In the genomic region with DNA sequence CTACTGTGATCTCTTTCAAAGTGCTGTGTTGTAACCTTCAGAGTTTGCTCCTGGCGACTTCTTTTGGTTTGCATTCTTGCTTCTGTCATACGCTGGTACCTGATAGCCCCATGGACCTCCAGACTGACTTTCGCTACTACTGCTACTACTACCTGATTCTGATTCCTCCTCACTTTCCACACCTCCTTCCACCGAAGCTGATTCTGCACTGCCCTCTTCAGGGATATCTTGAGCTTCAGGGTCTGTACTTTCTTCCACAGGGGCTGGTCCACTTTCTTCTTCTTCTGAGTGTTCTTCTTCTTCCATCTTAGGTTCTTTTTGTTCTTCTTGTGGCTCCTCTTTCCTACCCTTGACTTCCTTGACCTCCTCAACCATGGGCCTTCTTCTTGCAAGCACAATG, we compare ENCODE assay signal across 29 cellular contexts.
A peak's percentile ranks its signal among the peaks of the same experiment; 100 is the strongest.
DNase-seq lines count a peak whose midpoint lies in the region; ATAC-seq and TF ChIP-seq lines count a peak whose summit lies in the region.
"Had no signal": no experiment of that assay in that cellular context is flagged by ENCODE, and none has a peak within 500 bp of the region (broad histone marks: within the 10 kb centered on the region; RNA-seq: fewer than 3 reads in every experiment).

No MANE protein-coding gene starts in this region.

- ATAC-seq in GM23338 (peak; percentile 47; the same call in 2 of the 3 replicates), HG02763 (IDR thresholded peaks at IDR 0.05; ENCODE audit: unreplicated experiment) (no peak)
- ATAC-seq: activated T-cell treated with anti-CD3 and anti-CD28 coated beads, Interleukin-2, amount 50 U/mL, for 72 hours; CD8-positive, alpha-beta T cell; esophagus mucosa; gastrocnemius medialis; left lobe of liver; natural killer cell treated with Interleukin-12 subunit alpha and Interleukin-12 subunit beta and Interleukin-15 and Interleukin-18, amount 100 ng/mL, for 72 hours; stimulated activated naive CD8-positive, alpha-beta T cell treated with anti-CD3 and anti-CD28 coated beads, Interleukin-15, Interleukin-2, amounts not matched to agents 100 U/mL and 50 U/mL, for 24 hours had no signal

- H3K36me3 Mint-ChIP-seq in GM23338 (ENCODE audit: low read depth) (peaks cover 2% of the 10 kb centered on the region; the same call in 1 of the 3 replicates), endodermal cell (ENCODE audit: low read depth) (no peaks in the 10 kb centered on the region), neural progenitor cell (no peaks in the 10 kb centered on the region)
- H3K36me3 Mint-ChIP-seq: CD8-positive, alpha-beta T cell had no signal

- H3K9me3 ChIP-seq in OCI-LY3 (ENCODE audit: insufficient read depth, low read length) (no peaks in the 10 kb centered on the region), endodermal cell (ENCODE audit: control insufficient read depth, low read length) (no peaks in the 10 kb centered on the region), neural progenitor cell (ENCODE audit: low read depth) (no peaks in the 10 kb centered on the region), vagina (no peaks in the 10 kb centered on the region)
- H3K9me3 ChIP-seq: gastrocnemius medialis, Peyer's patch, SJSA1, tibial nerve had no signal

- H3K27ac Mint-ChIP-seq in GM23338 (no peak overlapping the region; the same call in 1 of the 2 replicates), endodermal cell (no peak overlapping the region), neural progenitor cell (no peak overlapping the region)
- H3K27ac Mint-ChIP-seq: activated T-cell treated with anti-CD3 and anti-CD28 coated beads, Interleukin-2, amount 50 U/mL, for 72 hours; CD8-positive, alpha-beta T cell; HFFc6; natural killer cell treated with Interleukin-12 subunit alpha and Interleukin-12 subunit beta and Interleukin-15 and Interleukin-18, amount 100 ng/mL, for 72 hours had no signal

- intact Hi-C loops in vagina (cut with DNase I), result no loop called here

- H3K9ac ChIP-seq in OCI-LY3 (ENCODE audit: low read length), result no peak overlapping the region
- H3K9ac ChIP-seq in endodermal cell (ENCODE audit: extremely low read depth, low read length, poor library complexity, severe bottlenecking), result no peak overlapping the region
- H3K9ac ChIP-seq in neural progenitor cell, result no peak overlapping the region
- H3K9ac ChIP-seq: parathyroid adenoma had no signal

- H3K27ac ChIP-seq in GM23338 (ENCODE audit: low read depth) (no peak overlapping the region), OCI-LY3 (ENCODE audit: low read length) (no peak overlapping the region), endodermal cell (ENCODE audit: low read depth, low read length) (no peak overlapping the region), neural progenitor cell (no peak overlapping the region), vagina (no peak overlapping the region)
- H3K27ac ChIP-seq: gastrocnemius medialis, parathyroid adenoma, Peyer's patch, SJSA1, tibial nerve had no signal

- H3K4me1 ChIP-seq in GM23338 (ENCODE audit: insufficient read depth), result no peaks in the 10 kb centered on the region
- H3K4me1 ChIP-seq in OCI-LY3 (ENCODE audit: low read length), result peaks cover 7% of the 10 kb centered on the region; the same call in 1 of the 2 replicates
- H3K4me1 ChIP-seq in endodermal cell (ENCODE audit: control insufficient read depth, insufficient read depth, low read length), result no peaks in the 10 kb centered on the region
- H3K4me1 ChIP-seq in neural progenitor cell, result no peaks in the 10 kb centered on the region
- H3K4me1 ChIP-seq in vagina, result no peaks in the 10 kb centered on the region
- H3K4me1 ChIP-seq: gastrocnemius medialis, parathyroid adenoma, Peyer's patch, SJSA1, tibial nerve had no signal

- peak; percentile 36 to 78; a peak in 3 of 4 replicates for TF ChIP-seq CTCF in GM23338 (conservative IDR thresholded peaks at IDR 0.05; ENCODE audit: low read depth in 2 of 2)
- peak; percentile 45 for TF ChIP-seq CTCF in OCI-LY3 (IDR thresholded peaks at IDR 0.05; ENCODE audit: low read depth, low read length)
- peak; percentile 62 for TF ChIP-seq CTCF in endodermal cell (conservative IDR thresholded peaks at IDR 0.05)
- peak; percentile 23 for TF ChIP-seq CTCF in neural progenitor cell (IDR thresholded peaks at IDR 0.05)
- no peak for TF ChIP-seq CTCF in vagina (IDR thresholded peaks at IDR 0.05)

- H3K27me3 ChIP-seq in GM23338 (ENCODE audit: insufficient read depth), result no peaks in the 10 kb centered on the region
- H3K27me3 ChIP-seq in OCI-LY3 (ENCODE audit: low read depth, low read length), result no peaks in the 10 kb centered on the region
- no peaks in the 10 kb centered on the region for H3K27me3 ChIP-seq in endodermal cell (ENCODE audit: control insufficient read depth, insufficient read depth, low read length, poor library complexity, severe bottlenecking)
- no peaks in the 10 kb centered on the region for H3K27me3 ChIP-seq in neural progenitor cell
- no peaks in the 10 kb centered on the region for H3K27me3 ChIP-seq in vagina
- H3K27me3 ChIP-seq: gastrocnemius medialis, Peyer's patch, SJSA1, tibial nerve had no signal

- no peaks in the 10 kb centered on the region for H3K36me3 ChIP-seq in GM23338 (ENCODE audit: insufficient read depth)
- no peaks in the 10 kb centered on the region for H3K36me3 ChIP-seq in OCI-LY3 (replicated peaks; ENCODE audit: low read depth, low read length)
- no peaks in the 10 kb centered on the region for H3K36me3 ChIP-seq in endodermal cell (ENCODE audit: control insufficient read depth, insufficient read depth, low read length)
- H3K36me3 ChIP-seq in neural progenitor cell, result no peaks in the 10 kb centered on the region
- no peaks in the 10 kb centered on the region for H3K36me3 ChIP-seq in vagina
- H3K36me3 ChIP-seq: gastrocnemius medialis, Peyer's patch, SJSA1, tibial nerve had no signal

- H3K9me3 Mint-ChIP-seq in GM23338 (no peaks in the 10 kb centered on the region), endodermal cell (no peaks in the 10 kb centered on the region), neural progenitor cell (no peaks in the 10 kb centered on the region)

- no peak for TF ChIP-seq POLR2A in vagina (IDR thresholded peaks at IDR 0.05)

- H3K4me3 ChIP-seq in GM23338, result no peak overlapping the region
- peak overlapping the region; percentile 57 for H3K4me3 ChIP-seq in OCI-LY3 (ENCODE audit: low read length)
- no peak overlapping the region for H3K4me3 ChIP-seq in endodermal cell (ENCODE audit: low read length)
- H3K4me3 ChIP-seq in neural progenitor cell, result no peak overlapping the region
- H3K4me3 ChIP-seq in vagina, result no peak overlapping the region
- H3K4me3 ChIP-seq: gastrocnemius medialis, Peyer's patch, SJSA1, tibial nerve had no signal

- no peaks in the 10 kb centered on the region for H3K27me3 Mint-ChIP-seq in GM23338 (ENCODE audit: insufficient read depth, low read depth, poor library complexity)
- H3K27me3 Mint-ChIP-seq in endodermal cell (ENCODE audit: insufficient read depth), result no peaks in the 10 kb centered on the region
- H3K27me3 Mint-ChIP-seq in neural progenitor cell (ENCODE audit: insufficient read depth, low read depth), result no peaks in the 10 kb centered on the region
- H3K27me3 Mint-ChIP-seq: natural killer cell treated with Interleukin-12 subunit alpha and Interleukin-12 subunit beta and Interleukin-15 and Interleukin-18, amount 100 ng/mL, for 72 hours had no signal

- peak; percentile 42 for DNase-seq in GM23338 (ENCODE audit: low spot score)
- peak; percentile 50 for DNase-seq in endodermal cell
- DNase-seq in neural progenitor cell (ENCODE audit: low spot score), result no peak
- no peak for DNase-seq in NCI-H2196 treated with DMSO at 0.1 percent for 48 hours (lab: John Stamatoyannopoulos, UW; ENCODE audit: unreplicated experiment)
- no peak for DNase-seq in vagina (ENCODE audit: extremely low spot score in 2 of 2)
- DNase-seq: activated CD4-positive, alpha-beta T cell treated with anti-CD3 and anti-CD28 coated beads for 1 hour; activated CD8-positive, alpha-beta memory T cell treated with anti-CD3 and anti-CD28 coated beads for 24 hours; activated naive CD4-positive, alpha-beta T cell treated with anti-CD3 and anti-CD28 coated beads, Interleukin-2, amount 50 U/mL, for 16 hours; activated T-cell treated with anti-CD3 and anti-CD28 coated beads, Interleukin-2, amount 50 U/mL, for 72 hours; aorta; CD8-positive, alpha-beta T cell; central memory CD4-positive, alpha-beta T cell; gastrocnemius medialis; HFFc6; midbrain; MM.1S; NCI-H1694; Peyer's patch; stimulated activated CD4-positive, alpha-beta T cell treated with anti-CD3 and anti-CD28 coated beads, Interleukin-1b, Interleukin-23, amount 100 ng/mL, for 48 hours; stimulated activated naive CD8-positive, alpha-beta T cell treated with anti-CD3 and anti-CD28 coated beads, Interleukin-15, Interleukin-2, amounts not matched to agents 100 U/mL and 50 U/mL, for 24 hours; T-helper 9 cell had no signal

- no peaks in the 10 kb centered on the region for H4K20me1 ChIP-seq in GM23338 (replicated peaks; ENCODE audit: insufficient read depth)
- H4K20me1 ChIP-seq in OCI-LY3 (ENCODE audit: insufficient read depth, low read length), result no peaks in the 10 kb centered on the region
- H4K20me1 ChIP-seq in neural progenitor cell (ENCODE audit: low read depth), result no peaks in the 10 kb centered on the region

- 83 to 91% methylated on average over 4 of the region's 4 CpGs for WGBS in endodermal cell (ENCODE audit: insufficient coverage in 1 of 2, insufficient read length in 1 of 2), 2 experiments

- peak overlapping the region; percentile 9; the same call in 1 of the 2 replicates for H2AFZ ChIP-seq in GM23338
- peak overlapping the region; percentile 91 for H2AFZ ChIP-seq in OCI-LY3 (ENCODE audit: low read depth, low read length)
- peak overlapping the region; percentile 22 for H2AFZ ChIP-seq in neural progenitor cell (replicated peaks)
- H2AFZ ChIP-seq: parathyroid adenoma had no signal

- H3K79me2 ChIP-seq in GM23338 (replicated peaks; ENCODE audit: insufficient read depth) (no peaks in the 10 kb centered on the region), OCI-LY3 (ENCODE audit: low read length) (no peaks in the 10 kb centered on the region), neural progenitor cell (ENCODE audit: low read depth) (no peaks in the 10 kb centered on the region)
- H3K79me2 ChIP-seq: parathyroid adenoma had no signal

- H3K4me3 Mint-ChIP-seq in GM23338 (no peak overlapping the region), endodermal cell (no peak overlapping the region), neural progenitor cell (no peak overlapping the region)
- H3K4me3 Mint-ChIP-seq: activated T-cell treated with anti-CD3 and anti-CD28 coated beads, Interleukin-2, amount 50 U/mL, for 72 hours; CD8-positive, alpha-beta T cell; HFFc6; natural killer cell treated with Interleukin-12 subunit alpha and Interleukin-12 subunit beta and Interleukin-15 and Interleukin-18, amount 100 ng/mL, for 72 hours had no signal

- H3F3A ChIP-seq in GM23338 (replicated peaks; ENCODE audit: low read depth) (no peaks in the 10 kb centered on the region), neural progenitor cell (ENCODE audit: low read depth) (no peaks in the 10 kb centered on the region)

- H3K9me2 ChIP-seq in GM23338 (ENCODE audit: insufficient read depth), result no peaks in the 10 kb centered on the region

- H3K4me1 Mint-ChIP-seq in GM23338 (no peaks in the 10 kb centered on the region), endodermal cell (peaks cover 3% of the 10 kb centered on the region), neural progenitor cell (no peaks in the 10 kb centered on the region)

- no peak overlapping the region for H3K4me2 ChIP-seq in GM23338
- peak overlapping the region; percentile 80 for H3K4me2 ChIP-seq in OCI-LY3 (ENCODE audit: low read length)
- H3K4me2 ChIP-seq in neural progenitor cell, result no peak overlapping the region

Comparison
In these comparisons a context has a peak if more than half of its experiments do, and no peak if none do; other contexts are left out.
1. DNase-seq: peak in GM23338 (single experiment) and endodermal cell (single experiment); none in neural progenitor cell (single experiment), NCI-H2196 treated with DMSO at 0.1 percent for 48 hours (single experiment) and vagina (0 of 2).
2. H2AFZ ChIP-seq: peak in every context shown above with its lines; median percentile 91 in OCI-LY3; 22 in neural progenitor cell; 9 in GM23338.
3. CTCF ChIP-seq: peak in GM23338 (2 of 2), OCI-LY3 (single experiment), endodermal cell (single experiment) and neural progenitor cell (single experiment); none in vagina (0 of 3).